In the genomic region with DNA sequence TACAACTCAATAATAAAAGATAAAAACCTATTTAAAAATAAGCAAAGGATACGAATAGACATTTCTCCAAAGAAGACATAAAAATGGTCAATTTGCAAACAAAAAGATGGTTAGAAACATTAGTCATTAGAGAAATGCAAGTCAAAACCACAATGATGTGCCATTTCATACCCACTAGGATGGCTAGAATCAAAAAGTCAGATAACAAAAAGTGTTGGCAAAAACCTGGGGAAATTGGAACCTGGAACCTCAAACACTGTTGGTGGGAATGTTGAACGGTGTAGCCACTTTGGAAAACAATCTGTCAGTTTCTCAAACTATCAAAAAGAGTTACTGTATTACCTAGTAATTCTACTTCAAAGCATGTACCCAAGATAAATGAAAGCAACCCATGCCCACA, we compare ENCODE assay signal across 11 cellular contexts.
"Had no signal": no experiment of that assay in that cellular context is flagged by ENCODE, and none has a peak within 500 bp of the region (broad histone marks: within the 10 kb centered on the region; RNA-seq: fewer than 3 reads in every experiment).

No MANE protein-coding gene starts in this region.

- ATAC-seq: GM23338, HCT116 had no signal

- H3K9me3 ChIP-seq: HAP-1 had no signal

- DNase-seq: GM23248, GOT3, H7, H9, HCEC 1CT, HFFc6 had no signal

- H3K4me2 ChIP-seq: GM23338 had no signal

- H3K4me3 ChIP-seq: GM23248, GM23338, HAP-1 had no signal

- H3K27ac ChIP-seq: GM23248 had no signal

- FAIRE-seq: H1, H54 had no signal

- H3K36me3 ChIP-seq: HAP-1 had no signal
